In the genomic region with DNA sequence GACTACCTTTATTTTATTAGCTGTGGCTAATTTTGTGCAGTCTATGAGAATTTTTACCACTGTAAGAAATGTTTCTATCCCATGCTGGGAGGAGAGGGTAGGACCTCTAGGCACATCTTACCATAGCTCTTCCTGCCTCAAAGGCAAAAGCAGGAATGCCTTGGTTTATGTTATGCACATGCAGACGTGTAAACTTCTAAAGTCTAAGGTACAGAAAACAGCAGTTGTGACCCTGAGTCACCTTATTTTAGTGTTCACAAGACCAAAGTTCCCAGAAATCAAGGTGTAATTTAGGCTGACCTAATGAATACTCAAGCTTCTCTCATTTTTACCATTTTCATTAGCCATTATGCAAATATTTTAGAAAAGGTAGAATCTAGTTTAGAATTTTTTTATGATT, we compare ENCODE assay signal across 1 cellular context.
TF ChIP-seq lines count a peak whose summit lies in the region.

No MANE protein-coding gene starts in this region.

TF ChIP-seq in liver, 16 proteins besides CTCF, POLR2A, EP300 and RAD21:
- TF ChIP-seq HNF4G (IDR thresholded peaks at IDR 0.05) (no peak), HNF4A (conservative IDR thresholded peaks at IDR 0.05) (peak; percentile 57 to 77), JUND (IDR thresholded peaks at IDR 0.05) (peak in 1 of 2 donors; percentile 39), FOXA1 (IDR thresholded peaks at IDR 0.05) (peak; percentile 16), EGR1 (IDR thresholded peaks at IDR 0.05; ENCODE audit: low read depth in 2 of 2) (no peak), SP1 (IDR thresholded peaks at IDR 0.05) (peak; percentile 13), GABPA (IDR thresholded peaks at IDR 0.05 in 1 of 2, conservative IDR thresholded peaks at IDR 0.05 in 1 of 2) (no peak), NR2F2 (IDR thresholded peaks at IDR 0.05) (no peak), RXRA (IDR thresholded peaks at IDR 0.05) (peak; percentile 25 to 65), TAF1 (conservative IDR thresholded peaks at IDR 0.05) (no peak), FOXA2 (IDR thresholded peaks at IDR 0.05) (peak; percentile 13), YY1 (IDR thresholded peaks at IDR 0.05) (no peak)
- TF ChIP-seq, protein P1, sequence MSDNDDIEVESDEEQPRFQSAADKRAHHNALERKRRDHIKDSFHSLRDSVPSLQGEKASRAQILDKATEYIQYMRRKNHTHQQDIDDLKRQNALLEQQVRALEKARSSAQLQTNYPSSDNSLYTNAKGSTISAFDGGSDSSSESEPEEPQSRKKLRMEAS (IDR thresholded peaks at IDR 0.05): peak; percentile 60
- TF ChIP-seq, protein P2, sequence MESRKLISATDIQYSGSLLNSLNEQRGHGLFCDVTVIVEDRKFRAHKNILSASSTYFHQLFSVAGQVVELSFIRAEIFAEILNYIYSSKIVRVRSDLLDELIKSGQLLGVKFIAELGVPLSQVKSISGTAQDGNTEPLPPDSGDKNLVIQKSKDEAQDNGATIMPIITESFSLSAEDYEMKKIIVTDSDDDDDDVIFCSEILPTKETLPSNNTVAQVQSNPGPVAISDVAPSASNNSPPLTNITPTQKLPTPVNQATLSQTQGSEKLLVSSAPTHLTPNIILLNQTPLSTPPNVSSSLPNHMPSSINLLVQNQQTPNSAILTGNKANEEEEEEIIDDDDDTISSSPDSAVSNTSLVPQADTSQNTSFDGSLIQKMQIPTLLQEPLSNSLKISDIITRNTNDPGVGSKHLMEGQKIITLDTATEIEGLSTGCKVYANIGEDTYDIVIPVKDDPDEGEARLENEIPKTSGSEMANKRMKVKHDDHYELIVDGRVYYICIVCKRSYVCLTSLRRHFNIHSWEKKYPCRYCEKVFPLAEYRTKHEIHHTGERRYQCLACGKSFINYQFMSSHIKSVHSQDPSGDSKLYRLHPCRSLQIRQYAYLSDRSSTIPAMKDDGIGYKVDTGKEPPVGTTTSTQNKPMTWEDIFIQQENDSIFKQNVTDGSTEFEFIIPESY (IDR thresholded peaks at IDR 0.05): no peak
- TF ChIP-seq, protein P3, sequence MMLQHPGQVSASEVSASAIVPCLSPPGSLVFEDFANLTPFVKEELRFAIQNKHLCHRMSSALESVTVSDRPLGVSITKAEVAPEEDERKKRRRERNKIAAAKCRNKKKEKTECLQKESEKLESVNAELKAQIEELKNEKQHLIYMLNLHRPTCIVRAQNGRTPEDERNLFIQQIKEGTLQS (IDR thresholded peaks at IDR 0.05): no peak
- TF ChIP-seq, protein P4, sequence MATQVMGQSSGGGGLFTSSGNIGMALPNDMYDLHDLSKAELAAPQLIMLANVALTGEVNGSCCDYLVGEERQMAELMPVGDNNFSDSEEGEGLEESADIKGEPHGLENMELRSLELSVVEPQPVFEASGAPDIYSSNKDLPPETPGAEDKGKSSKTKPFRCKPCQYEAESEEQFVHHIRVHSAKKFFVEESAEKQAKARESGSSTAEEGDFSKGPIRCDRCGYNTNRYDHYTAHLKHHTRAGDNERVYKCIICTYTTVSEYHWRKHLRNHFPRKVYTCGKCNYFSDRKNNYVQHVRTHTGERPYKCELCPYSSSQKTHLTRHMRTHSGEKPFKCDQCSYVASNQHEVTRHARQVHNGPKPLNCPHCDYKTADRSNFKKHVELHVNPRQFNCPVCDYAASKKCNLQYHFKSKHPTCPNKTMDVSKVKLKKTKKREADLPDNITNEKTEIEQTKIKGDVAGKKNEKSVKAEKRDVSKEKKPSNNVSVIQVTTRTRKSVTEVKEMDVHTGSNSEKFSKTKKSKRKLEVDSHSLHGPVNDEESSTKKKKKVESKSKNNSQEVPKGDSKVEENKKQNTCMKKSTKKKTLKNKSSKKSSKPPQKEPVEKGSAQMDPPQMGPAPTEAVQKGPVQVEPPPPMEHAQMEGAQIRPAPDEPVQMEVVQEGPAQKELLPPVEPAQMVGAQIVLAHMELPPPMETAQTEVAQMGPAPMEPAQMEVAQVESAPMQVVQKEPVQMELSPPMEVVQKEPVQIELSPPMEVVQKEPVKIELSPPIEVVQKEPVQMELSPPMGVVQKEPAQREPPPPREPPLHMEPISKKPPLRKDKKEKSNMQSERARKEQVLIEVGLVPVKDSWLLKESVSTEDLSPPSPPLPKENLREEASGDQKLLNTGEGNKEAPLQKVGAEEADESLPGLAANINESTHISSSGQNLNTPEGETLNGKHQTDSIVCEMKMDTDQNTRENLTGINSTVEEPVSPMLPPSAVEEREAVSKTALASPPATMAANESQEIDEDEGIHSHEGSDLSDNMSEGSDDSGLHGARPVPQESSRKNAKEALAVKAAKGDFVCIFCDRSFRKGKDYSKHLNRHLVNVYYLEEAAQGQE (IDR thresholded peaks at IDR 0.05): no peak
